Comparison of ENCODE assay signal across 7 cellular contexts in the genomic region with DNA sequence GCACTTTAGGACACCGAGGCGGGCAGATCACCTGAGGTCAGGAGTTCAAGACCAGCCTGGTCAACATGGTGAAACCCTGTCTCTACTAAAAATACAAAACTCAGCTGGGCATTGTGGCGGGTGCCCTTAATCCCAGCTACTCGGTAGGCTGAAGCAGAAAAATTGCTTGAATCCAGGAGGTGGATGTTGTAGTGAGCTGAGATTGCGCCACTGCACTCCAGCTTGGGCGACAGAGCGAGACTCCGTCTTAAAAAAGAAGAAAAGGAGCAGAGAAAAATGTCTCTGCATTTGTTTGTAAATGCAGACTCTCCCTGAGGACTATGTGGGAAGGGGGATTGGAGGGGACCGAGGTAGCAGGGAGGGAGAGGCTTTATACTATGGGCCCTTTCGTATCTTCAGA.
A peak's percentile ranks its signal among the peaks of the same experiment; 100 is the strongest.
DNase-seq lines count a peak whose midpoint lies in the region; ATAC-seq, FAIRE-seq and TF ChIP-seq lines count a peak whose summit lies in the region.
"Not testable (repeated sequence)": the region's sequence is repeated elsewhere in the genome, so short reads cannot be mapped to it uniquely, and the experiment has no call there.

No MANE protein-coding gene starts in this region.

- not testable (repeated sequence) for H3K9me3 Mint-ChIP-seq in activated naive CD4-positive, alpha-beta T cell treated with anti-CD3 and anti-CD28 coated beads, Interleukin-2, amount 10 ng/mL, durations not matched to agents 7 days and 5 days; memory B cell; stimulated activated memory B cell treated with anti-CD40 and anti-IgM and Interleukin-4, amounts not matched to agents 10 μg/mL and 1 μg/mL and 100 μg/mL, for 72 hours

- CTCF ChIA-PET in PC-9 (lab: Charles Lee) (interaction anchor here (0.5 to 1.6 kb wide), 2 partner anchors 10 to 178 kb away, joined by 6 to 7 read pairs; no protein-coding TSS in a partner anchor), endothelial cell of umbilical vein (lab: Charles Lee) (interaction anchor here (0.9 to 4.8 kb wide), 8 partner anchors 9 to 414 kb away, joined by 3 to 94 read pairs (median 10); a partner anchor contains a TSS)
- CTCF ChIA-PET in activated naive CD4-positive, alpha-beta T cell treated with anti-CD3 and anti-CD28 coated beads, Interleukin-2, amount 10 ng/mL, durations not matched to agents 7 days and 5 days (lab: Charles Lee), result interaction anchor here (2.4 kb wide), 1 partner anchor 177 kb away, joined by 11 read pairs; no protein-coding TSS in a partner anchor

- not testable (repeated sequence) for H3K9me2 ChIP-seq in PC-9 (ENCODE audit: insufficient read depth)

- H3K36me3 ChIP-seq in HUES48 (ENCODE audit: control insufficient read depth, insufficient read depth, low read length) (peaks cover 33% of the 10 kb centered on the region), PC-9 (ENCODE audit: low read depth) (peaks cover 21% of the 10 kb centered on the region), endothelial cell of umbilical vein (ENCODE audit: control insufficient read depth in 2 of 2, extremely low read depth in 1 of 2, insufficient read depth in 2 of 2, low read length in 2 of 2) (peaks cover 19 to 24% of the 10 kb centered on the region in 2 experiments)

- H3K9me3 ChIP-seq in HUES48 (ENCODE audit: control insufficient read depth, insufficient read depth, low read length); PC-9 (ENCODE audit: insufficient read depth, low read depth); endothelial cell of umbilical vein (replicated peaks; ENCODE audit: control insufficient read depth, insufficient read depth, low read length): not testable (repeated sequence)

- not testable (repeated sequence) for H3K27me3 ChIP-seq in HUES48 (ENCODE audit: control insufficient read depth, insufficient read depth, low read length); PC-9 (ENCODE audit: insufficient read depth, low read depth); endothelial cell of umbilical vein (ENCODE audit: control insufficient read depth in 2 of 2, insufficient read depth in 2 of 2, low read length in 2 of 2)

- not testable (repeated sequence) for DNase-seq in PC-9; activated naive CD4-positive, alpha-beta T cell treated with anti-CD3 and anti-CD28 coated beads, Interleukin-2, amount 10 ng/mL, durations not matched to agents 7 days and 5 days; endothelial cell of umbilical vein (ENCODE audit: low read depth, low spot score); memory B cell (ENCODE audit: low spot score in 2 of 2)

- H3K4me1 ChIP-seq in HUES48 (ENCODE audit: control insufficient read depth, insufficient read depth, low read length) (peaks cover 16% of the 10 kb centered on the region), PC-9 (replicated peaks; ENCODE audit: insufficient read depth) (peaks cover 43% of the 10 kb centered on the region)
- not testable (repeated sequence) for H3K4me1 ChIP-seq in endothelial cell of umbilical vein (ENCODE audit: control insufficient read depth, extremely low read depth, insufficient read depth, low read length)

- not testable (repeated sequence) for H2AFZ ChIP-seq in PC-9; endothelial cell of umbilical vein (ENCODE audit: low read depth, low read length)

- not testable (repeated sequence) for H4K20me1 ChIP-seq in PC-9 (ENCODE audit: insufficient read depth); endothelial cell of umbilical vein (replicated peaks; ENCODE audit: control insufficient read depth, extremely low read depth, insufficient read depth, low read length)

- H3F3A ChIP-seq in PC-9 (ENCODE audit: insufficient read depth, low read depth), result peaks cover 47% of the 10 kb centered on the region

- 0 out of 2 replicates have a peak overlapping the region, but pooled peaks have one; percentile 39 for H3K27ac ChIP-seq in C4-2B
- peak overlapping the region; percentile 62 for H3K27ac ChIP-seq in HUES48 (ENCODE audit: low read depth, low read length)
- H3K27ac ChIP-seq in PC-9, result peak overlapping the region; percentile 80; the same call in 1 of the 2 replicates
- H3K27ac ChIP-seq in endothelial cell of umbilical vein (ENCODE audit: insufficient read depth, low read depth, low read length), result not testable (repeated sequence)

- not testable (repeated sequence) for H3K9me1 ChIP-seq in endothelial cell of umbilical vein (replicated peaks; ENCODE audit: control insufficient read depth, extremely low read depth, insufficient read depth, low read length)

- not testable (repeated sequence) for FAIRE-seq in endothelial cell of umbilical vein (lab: Jason Lieb, UNC)

- not testable (repeated sequence) for BruUV-seq in PC-9 (replicated peaks; lab: Mats Ljungman, UMichigan); endothelial cell of umbilical vein (replicated peaks; lab: Mats Ljungman, UMichigan)

- ATAC-seq in memory B cell (ENCODE audit: low read depth); stimulated activated memory B cell treated with anti-CD40 and anti-IgM and Interleukin-4, amounts not matched to agents 10 μg/mL and 1 μg/mL and 100 μg/mL, for 72 hours: not testable (repeated sequence)

- POLR2A ChIA-PET in PC-9 (lab: Charles Lee; ENCODE audit: unreplicated experiment); endothelial cell of umbilical vein (lab: Charles Lee): not testable (repeated sequence)

- not testable (repeated sequence) for H3K4me3 ChIP-seq in HUES48 (ENCODE audit: low read depth, low read length); PC-9; endothelial cell of umbilical vein (replicated peaks in 1 of 3; ENCODE audit: insufficient read depth in 1 of 3, low read depth in 1 of 3, low read length in 3 of 3)

- H3K27me3 Mint-ChIP-seq in activated naive CD4-positive, alpha-beta T cell treated with anti-CD3 and anti-CD28 coated beads, Interleukin-2, amount 10 ng/mL, durations not matched to agents 7 days and 5 days; memory B cell; stimulated activated memory B cell treated with anti-CD40 and anti-IgM and Interleukin-4, amounts not matched to agents 10 μg/mL and 1 μg/mL and 100 μg/mL, for 72 hours: not testable (repeated sequence)

- not testable (repeated sequence) for H3K4me1 Mint-ChIP-seq in activated naive CD4-positive, alpha-beta T cell treated with anti-CD3 and anti-CD28 coated beads, Interleukin-2, amount 10 ng/mL, durations not matched to agents 7 days and 5 days
- H3K4me1 Mint-ChIP-seq in memory B cell, result peaks cover 11% of the 10 kb centered on the region
- H3K4me1 Mint-ChIP-seq in stimulated activated memory B cell treated with anti-CD40 and anti-IgM and Interleukin-4, amounts not matched to agents 10 μg/mL and 1 μg/mL and 100 μg/mL, for 72 hours, result peaks cover 22% of the 10 kb centered on the region

- dilution Hi-C loops in endothelial cell of umbilical vein (cut with MboI; ENCODE audit: extremely low pct_ligation_motif_present, low sequenced_read_pairs), result not testable (repeated sequence)

- H3K4me2 ChIP-seq in PC-9; endothelial cell of umbilical vein (ENCODE audit: insufficient read depth, low read length): not testable (repeated sequence)

- H3K9ac ChIP-seq in HUES48 (ENCODE audit: low read depth, low read length); endothelial cell of umbilical vein (replicated peaks; ENCODE audit: extremely low read depth, insufficient read depth, low read length): not testable (repeated sequence)

- H3K4me3 Mint-ChIP-seq in activated naive CD4-positive, alpha-beta T cell treated with anti-CD3 and anti-CD28 coated beads, Interleukin-2, amount 10 ng/mL, durations not matched to agents 7 days and 5 days; memory B cell; stimulated activated memory B cell treated with anti-CD40 and anti-IgM and Interleukin-4, amounts not matched to agents 10 μg/mL and 1 μg/mL and 100 μg/mL, for 72 hours: not testable (repeated sequence)

- peak; percentile 7 for TF ChIP-seq POLR2A in endothelial cell of umbilical vein (IDR thresholded peaks at IDR 0.05; ENCODE audit: low read depth, low read length)

- peak overlapping the region; percentile 28 for H3K27ac Mint-ChIP-seq in activated naive CD4-positive, alpha-beta T cell treated with anti-CD3 and anti-CD28 coated beads, Interleukin-2, amount 10 ng/mL, durations not matched to agents 7 days and 5 days
- H3K27ac Mint-ChIP-seq in memory B cell, result peak overlapping the region; percentile 70
- peak overlapping the region; percentile 17 for H3K27ac Mint-ChIP-seq in stimulated activated memory B cell treated with anti-CD40 and anti-IgM and Interleukin-4, amounts not matched to agents 10 μg/mL and 1 μg/mL and 100 μg/mL, for 72 hours

- intact Hi-C loops in PC-9 (cut with micrococcal nuclease; ENCODE audit: unreplicated experiment); endothelial cell of umbilical vein (cut with micrococcal nuclease): not testable (repeated sequence)

- TF ChIP-seq CTCF in C4-2B (conservative IDR thresholded peaks at IDR 0.05); PC-9 (conservative IDR thresholded peaks at IDR 0.05); endothelial cell of umbilical vein (IDR thresholded peaks at IDR 0.05; ENCODE audit: extremely low read depth in 1 of 2, insufficient read depth in 1 of 2, low read depth in 1 of 2, low read length in 2 of 2): not testable (repeated sequence)

- not testable (repeated sequence) for H3K79me2 ChIP-seq in PC-9 (ENCODE audit: low read depth); endothelial cell of umbilical vein (ENCODE audit: control insufficient read depth, insufficient read depth, low read length)

- peaks cover 14% of the 10 kb centered on the region for H3K36me3 Mint-ChIP-seq in activated naive CD4-positive, alpha-beta T cell treated with anti-CD3 and anti-CD28 coated beads, Interleukin-2, amount 10 ng/mL, durations not matched to agents 7 days and 5 days
- H3K36me3 Mint-ChIP-seq in memory B cell, result not testable (repeated sequence)
- H3K36me3 Mint-ChIP-seq in stimulated activated memory B cell treated with anti-CD40 and anti-IgM and Interleukin-4, amounts not matched to agents 10 μg/mL and 1 μg/mL and 100 μg/mL, for 72 hours, result peaks cover 19% of the 10 kb centered on the region

Comparison
In these comparisons a context has a peak if more than half of its experiments do, and no peak if none do; other contexts are left out.
1. H3K27ac Mint-ChIP-seq: peak in every context shown above with its lines; median percentile 70 in memory B cell; 28 in activated naive CD4-positive, alpha-beta T cell treated with anti-CD3 and anti-CD28 coated beads, Interleukin-2, amount 10 ng/mL, durations not matched to agents 7 days and 5 days; 17 in stimulated activated memory B cell treated with anti-CD40 and anti-IgM and Interleukin-4, amounts not matched to agents 10 μg/mL and 1 μg/mL and 100 μg/mL, for 72 hours.